ENCODE assay signal across 8 cellular contexts in the genomic region with DNA sequence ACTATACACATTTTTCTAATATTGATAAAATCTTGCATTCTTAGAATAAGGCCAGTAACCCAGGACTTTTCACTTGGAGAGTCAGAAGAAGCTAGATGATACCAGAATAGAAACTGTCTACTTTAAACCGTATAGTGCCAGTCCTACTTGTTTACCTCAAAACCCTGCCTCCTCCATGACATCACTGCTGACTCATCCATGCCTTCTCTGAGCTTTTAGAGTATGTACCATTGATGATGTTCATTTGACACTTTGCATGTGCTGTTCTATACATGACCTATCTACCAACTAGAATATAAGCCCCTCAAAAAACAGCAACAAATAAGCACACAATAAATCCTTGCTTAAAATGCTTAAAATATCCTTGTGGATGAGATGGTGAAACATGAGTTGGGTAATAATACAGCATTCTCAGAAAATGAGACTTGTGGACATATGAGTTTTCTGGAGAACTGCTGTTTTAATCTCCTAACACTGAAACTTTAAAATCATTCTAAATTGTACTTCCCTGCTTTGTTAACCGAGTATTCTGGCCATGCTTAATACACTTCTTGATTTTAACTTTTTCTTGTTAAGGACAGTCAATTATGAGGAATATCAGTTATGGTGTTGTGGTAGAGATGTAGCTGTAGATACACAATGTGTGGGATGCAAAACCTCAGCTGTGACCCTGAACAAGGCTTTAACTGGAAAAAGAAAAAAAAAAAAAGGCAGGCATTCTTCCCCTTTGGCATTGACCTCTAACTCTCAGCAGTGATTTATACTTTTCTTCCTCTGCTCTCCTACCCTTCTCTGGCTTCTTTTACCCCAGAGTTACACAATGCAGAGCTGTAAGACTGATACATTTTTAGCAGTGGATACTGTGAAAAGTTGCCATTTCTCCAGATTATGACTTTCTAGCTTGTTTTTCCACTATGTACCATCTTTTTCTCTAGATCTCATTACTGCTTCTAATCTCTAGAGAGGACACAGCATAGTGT. TPM values are rescaled to one million over a fixed set of nuclear protein-coding genes. Genes with fewer than 3 reads are reported as not detected.
DNase-seq lines count a peak whose midpoint lies in the region; ATAC-seq and TF ChIP-seq lines count a peak whose summit lies in the region.

No MANE protein-coding gene starts in this region.

- H3K4me1 ChIP-seq in CD4-positive, alpha-beta memory T cell (ENCODE audit: insufficient read depth, low read length): peaks cover 13% of the 10 kb centered on the region
- H3K4me1 ChIP-seq in endodermal cell (ENCODE audit: control insufficient read depth, insufficient read depth, low read length): peaks cover 3% of the 10 kb centered on the region
- H3K4me1 ChIP-seq in gastrocnemius medialis: peaks cover 30 to 32% of the 10 kb centered on the region in 2 donors

- TF ChIP-seq CTCF in endodermal cell (conservative IDR thresholded peaks at IDR 0.05): no peak
- TF ChIP-seq CTCF in gastrocnemius medialis (IDR thresholded peaks at IDR 0.05 in 4 of 5, conservative IDR thresholded peaks at IDR 0.05 in 1 of 5): no peak

- peak; percentile 39 for ATAC-seq in GM21390 (IDR thresholded peaks at IDR 0.05; ENCODE audit: unreplicated experiment)
- ATAC-seq in gastrocnemius medialis: no peak

- H3K27ac Mint-ChIP-seq in CD4-positive, alpha-beta memory T cell: peak overlapping the region in 5 of 7 donors; percentile 8 to 93 (median 20)
- H3K27ac Mint-ChIP-seq in activated CD4-positive, alpha-beta memory T cell treated with anti-CD3 and anti-CD28 coated beads, Interleukin-2, amount 10 ng/mL, durations not matched to agents 7 days and 5 days: peak overlapping the region; percentile 41
- no peak overlapping the region for H3K27ac Mint-ChIP-seq in endodermal cell

- peak overlapping the region in 2 of 8 donors; percentile 42 to 97 for H3K4me3 Mint-ChIP-seq in CD4-positive, alpha-beta memory T cell
- H3K4me3 Mint-ChIP-seq in activated CD4-positive, alpha-beta memory T cell treated with anti-CD3 and anti-CD28 coated beads, Interleukin-2, amount 10 ng/mL, durations not matched to agents 7 days and 5 days: no peak overlapping the region
- H3K4me3 Mint-ChIP-seq in endodermal cell: peak overlapping the region; percentile 91

- CTCF ChIA-PET in CD4-positive, alpha-beta memory T cell (lab: Charles Lee; ENCODE audit: partially characterized antibody): interaction anchor here (1.0 kb wide), 1 partner anchor 109 kb away, joined by 3 read pairs; the partner anchor contains the start of gene TMEM245
- CTCF ChIA-PET in activated CD4-positive, alpha-beta memory T cell treated with anti-CD3 and anti-CD28 coated beads, Interleukin-2, amount 10 ng/mL, durations not matched to agents 7 days and 5 days (lab: Charles Lee): interaction anchor here (0.6 to 1.2 kb wide), 3 partner anchors 11 to 330 kb away, joined by 3 read pairs; partner anchors contain the start of gene TMEM245

- peaks cover 17 to 31% (median 27%) of the 10 kb centered on the region in 4 donors for H3K4me1 Mint-ChIP-seq in CD4-positive, alpha-beta memory T cell
- peaks cover 34% of the 10 kb centered on the region for H3K4me1 Mint-ChIP-seq in activated CD4-positive, alpha-beta memory T cell treated with anti-CD3 and anti-CD28 coated beads, Interleukin-2, amount 10 ng/mL, durations not matched to agents 7 days and 5 days
- H3K4me1 Mint-ChIP-seq in endodermal cell: peaks cover 30% of the 10 kb centered on the region

- in situ Hi-C loops in gastrocnemius medialis (cut with MboI; ENCODE audit: low sequenced_read_pairs in 4 of 4): loop anchor here in 1 of 4 donors (10.0 kb wide), 1 partner anchor 114 kb away; no protein-coding TSS in a partner anchor

- H3K27me3 Mint-ChIP-seq in CD4-positive, alpha-beta memory T cell: peaks cover 0 to 2% of the 10 kb centered on the region in 2 donors
- peaks cover 4% of the 10 kb centered on the region for H3K27me3 Mint-ChIP-seq in activated CD4-positive, alpha-beta memory T cell treated with anti-CD3 and anti-CD28 coated beads, Interleukin-2, amount 10 ng/mL, durations not matched to agents 7 days and 5 days
- H3K27me3 Mint-ChIP-seq in endodermal cell (ENCODE audit: insufficient read depth): no peaks in the 10 kb centered on the region

- no peaks in the 10 kb centered on the region for H3K9me3 Mint-ChIP-seq in CD4-positive, alpha-beta memory T cell
- H3K9me3 Mint-ChIP-seq in activated CD4-positive, alpha-beta memory T cell treated with anti-CD3 and anti-CD28 coated beads, Interleukin-2, amount 10 ng/mL, durations not matched to agents 7 days and 5 days: no peaks in the 10 kb centered on the region
- no peaks in the 10 kb centered on the region for H3K9me3 Mint-ChIP-seq in endodermal cell

- intact Hi-C loops in CD4-positive, alpha-beta memory T cell (cut with micrococcal nuclease): loop anchor here (5.0 kb wide), 3 partner anchors 59 to 1729 kb away; partner anchors contain the start of gene RAD23B
- intact Hi-C loops in gastrocnemius medialis (cut with DNase I; ENCODE audit: low total_unique reads): loop anchor here (5.0 kb wide), 1 partner anchor 86 kb away; no protein-coding TSS in a partner anchor

- no peak overlapping the region for H3K4me3 ChIP-seq in CD4-positive, alpha-beta memory T cell (ENCODE audit: low read length in 2 of 2)
- H3K4me3 ChIP-seq in MG63 (no peak overlapping the region), endodermal cell (ENCODE audit: low read length) (peak overlapping the region; percentile 89), gastrocnemius medialis (no peak overlapping the region), H7 (ENCODE audit: insufficient read depth, low read depth, low read length) (no peak overlapping the region)

- H3K27me3 ChIP-seq in CD4-positive, alpha-beta memory T cell (ENCODE audit: insufficient read depth, low read length): no peaks in the 10 kb centered on the region
- H3K27me3 ChIP-seq in MG63: no peaks in the 10 kb centered on the region
- H3K27me3 ChIP-seq in endodermal cell (ENCODE audit: control insufficient read depth, insufficient read depth, low read length, poor library complexity, severe bottlenecking): no peaks in the 10 kb centered on the region
- H3K27me3 ChIP-seq in gastrocnemius medialis: no peaks in the 10 kb centered on the region
- no peaks in the 10 kb centered on the region; the same call in 1 of the 2 replicates for H3K27me3 ChIP-seq in H7 (ENCODE audit: control insufficient read depth, insufficient read depth, low read length)

- no peaks in the 10 kb centered on the region for H3K9me3 ChIP-seq in CD4-positive, alpha-beta memory T cell (ENCODE audit: control insufficient read depth in 1 of 2, low read length in 2 of 2)
- no peaks in the 10 kb centered on the region for H3K9me3 ChIP-seq in MG63
- H3K9me3 ChIP-seq in endodermal cell (ENCODE audit: control insufficient read depth, low read length): no peaks in the 10 kb centered on the region
- H3K9me3 ChIP-seq in gastrocnemius medialis: no peaks in the 10 kb centered on the region

- TF ChIP-seq POLR2A in gastrocnemius medialis (IDR thresholded peaks at IDR 0.05): no peak

- DNase-seq in CD4-positive, alpha-beta memory T cell: peak in 4 of 5 donors; percentile 24 to 85 (median 35)
- DNase-seq in MG63 (peak; percentile 49), endodermal cell (no peak), gastrocnemius medialis (no peak), H7 (no peak), NCI-H1092 (lab: John Stamatoyannopoulos, UW) (no peak)
- DNase-seq in activated CD4-positive, alpha-beta memory T cell treated with anti-CD3 and anti-CD28 coated beads, Interleukin-2, amount 10 ng/mL, durations not matched to agents 7 days and 5 days: peak; percentile 79

- H3K36me3 ChIP-seq in CD4-positive, alpha-beta memory T cell (ENCODE audit: insufficient read depth, low read length): no peaks in the 10 kb centered on the region
- H3K36me3 ChIP-seq in MG63 (no peaks in the 10 kb centered on the region), endodermal cell (ENCODE audit: control insufficient read depth, insufficient read depth, low read length) (peaks cover 7% of the 10 kb centered on the region), gastrocnemius medialis (no peaks in the 10 kb centered on the region), H7 (replicated peaks; ENCODE audit: control insufficient read depth, insufficient read depth, low read length) (no peaks in the 10 kb centered on the region)

- no peak overlapping the region for H3K27ac ChIP-seq in CD4-positive, alpha-beta memory T cell (ENCODE audit: low read depth, low read length)
- H3K27ac ChIP-seq in endodermal cell (ENCODE audit: low read depth, low read length): no peak overlapping the region
- peak overlapping the region; percentile 92 to 96 (median 93) for H3K27ac ChIP-seq in gastrocnemius medialis

- peaks cover 0 to 7% of the 10 kb centered on the region in 2 donors for H3K36me3 Mint-ChIP-seq in CD4-positive, alpha-beta memory T cell
- no peaks in the 10 kb centered on the region for H3K36me3 Mint-ChIP-seq in activated CD4-positive, alpha-beta memory T cell treated with anti-CD3 and anti-CD28 coated beads, Interleukin-2, amount 10 ng/mL, durations not matched to agents 7 days and 5 days (ENCODE audit: low read depth)
- peaks cover 19% of the 10 kb centered on the region for H3K36me3 Mint-ChIP-seq in endodermal cell (ENCODE audit: low read depth)

- peak overlapping the region; percentile 88 for H3K9ac ChIP-seq in endodermal cell (ENCODE audit: extremely low read depth, low read length, poor library complexity, severe bottlenecking)

- POLR2A ChIA-PET in CD4-positive, alpha-beta memory T cell (lab: Charles Lee; ENCODE audit: partially characterized antibody): no interaction called here
- POLR2A ChIA-PET in activated CD4-positive, alpha-beta memory T cell treated with anti-CD3 and anti-CD28 coated beads, Interleukin-2, amount 10 ng/mL, durations not matched to agents 7 days and 5 days (lab: Charles Lee): interaction anchor here (1.1 to 2.0 kb wide), 6 partner anchors 12 to 109 kb away, joined by 3 to 10 read pairs (median 4); partner anchors contain the start of gene TMEM245

- WGBS in endodermal cell (ENCODE audit: insufficient coverage in 1 of 2, insufficient read length in 1 of 2), 2 experiments: 71 to 92% methylated on average over 1 to 2 of the region's 2 CpGs

RNA-seq across cellular contexts. Expression of gene CTNNAL1, which starts 2.3 kb away (rescaled TPM):
- 1 to 10 TPM; 2.6 to 3.3 TPM for total RNA-seq in CD4-positive, alpha-beta memory T cell
- polyA plus RNA-seq in CD4-positive, alpha-beta memory T cell: 1 to 10 TPM; 1.8 to 2.3 TPM
- total RNA-seq in MG63 (2014; rRNA removed; shearing (Covaris generic); ENCODE audit: low replicate concordance): 84.5 and 157 TPM in 2 replicates
- total RNA-seq in activated CD4-positive, alpha-beta memory T cell treated with anti-CD3 and anti-CD28 coated beads, Interleukin-2, amount 10 ng/mL, durations not matched to agents 7 days and 5 days: 10 to 100 TPM; 13.2 to 13.3 TPM
- 10 to 100 TPM; 80.1 to 82.1 TPM for total RNA-seq in endodermal cell
- polyA plus RNA-seq in endodermal cell (2013, experiment 1 of 2): 57.1 TPM
- polyA plus RNA-seq in endodermal cell (2013, experiment 2 of 2): 57.2 TPM
- total RNA-seq in gastrocnemius medialis: 10 to 100 TPM; 17.8 to 75.4 (median 44.8) TPM
- total RNA-seq in H7 (2014; rRNA removed; shearing (Covaris generic)): 73.6 and 81.0 TPM in 2 replicates

Comparison
In these comparisons a context has a peak if more than half of its experiments do, and no peak if none do; other contexts are left out.
1. DNase-seq: peak in CD4-positive, alpha-beta memory T cell (4 of 5), MG63 (single experiment) and activated CD4-positive, alpha-beta memory T cell treated with anti-CD3 and anti-CD28 coated beads, Interleukin-2, amount 10 ng/mL, durations not matched to agents 7 days and 5 days (single experiment); none in endodermal cell (single experiment), gastrocnemius medialis (0 of 2), H7 (single experiment) and NCI-H1092 (single experiment).
2. H3K27ac ChIP-seq: peak in gastrocnemius medialis (4 of 4); none in CD4-positive, alpha-beta memory T cell (single experiment) and endodermal cell (single experiment).